In genomic region chr16:47018223-47018891, GRCh38 we compare ENCODE assay signal across 9 cellular contexts. TPM values are rescaled to one million over a fixed set of nuclear protein-coding genes. Genes with fewer than 3 reads are reported as not detected.
DNase-seq lines count a peak whose midpoint lies in the region; ATAC-seq, FAIRE-seq and TF ChIP-seq lines count a peak whose summit lies in the region.
"Had no signal": no experiment of that assay in that cellular context is flagged by ENCODE, and none has a peak within 500 bp of the region (broad histone marks: within the 10 kb centered on the region; RNA-seq: fewer than 3 reads in every experiment).

No MANE protein-coding gene starts in this region.

- TF ChIP-seq CTCF in Panc1 (IDR thresholded peaks at IDR 0.05) (peak; percentile 62), astrocyte of the spinal cord (IDR thresholded peaks at IDR 0.05; ENCODE audit: low read depth, low read length) (peak; percentile 41), lower lobe of right lung (IDR thresholded peaks at IDR 0.05) (peak; percentile 35)

- BruUV-seq in Panc1 (replicated peaks; lab: Mats Ljungman, UMichigan) = no TSS peak

- CTCF ChIA-PET in Panc1 (lab: Charles Lee) = no interaction called here

- ATAC-seq in GM21367 (IDR thresholded peaks at IDR 0.05; ENCODE audit: unreplicated experiment) (peak; percentile 98), HG03460 (IDR thresholded peaks at IDR 0.05; ENCODE audit: unreplicated experiment) (peak; percentile 99), Panc1 (peak; percentile 99), lower lobe of right lung (peak; percentile 80 to 83)

- H3K27ac ChIP-seq in Panc1 (ENCODE audit: low read length) (no peak overlapping the region), lower lobe of right lung (no peak overlapping the region)

- H3K36me3 ChIP-seq in Panc1 (ENCODE audit: control insufficient read depth, insufficient read depth, low read length) = no peaks in the 10 kb centered on the region
- no peaks in the 10 kb centered on the region for H3K36me3 ChIP-seq in lower lobe of right lung

- H3K9me3 ChIP-seq in Panc1 (ENCODE audit: control insufficient read depth, insufficient read depth, low read depth, low read length) (no peaks in the 10 kb centered on the region), lower lobe of right lung (no peaks in the 10 kb centered on the region)

- H3K27me3 ChIP-seq in Panc1 (ENCODE audit: control insufficient read depth, insufficient read depth, low read length) = no peaks in the 10 kb centered on the region
- no peaks in the 10 kb centered on the region for H3K27me3 ChIP-seq in lower lobe of right lung (ENCODE audit: low read depth)

- intact Hi-C loops in Panc1 (cut with micrococcal nuclease; ENCODE audit: unreplicated experiment) (loop anchor here (2.0 kb wide), 1 partner anchor 72 kb away; no protein-coding TSS in a partner anchor), lower lobe of right lung (cut with DNase I) (no loop called here)

- H3K4me1 ChIP-seq in Panc1 (ENCODE audit: control insufficient read depth, insufficient read depth, low read length) (no peaks in the 10 kb centered on the region), lower lobe of right lung (no peaks in the 10 kb centered on the region)

- POLR2A ChIA-PET in Panc1 (lab: Charles Lee) = interaction anchor here (0.7 kb wide), 2 partner anchors 61 to 1436 kb away, joined by 3 read pairs; no protein-coding TSS in a partner anchor

- peak; percentile 89 for FAIRE-seq in urothelium cell line (lab: Jason Lieb, UNC)
- FAIRE-seq: endometrium had no signal

- in situ Hi-C loops in Panc1 (cut with HindIII; ENCODE audit: low pct_unique_long_range_greater_than_20kb, low sequenced_read_pairs) = no loop called here
- in situ Hi-C loops in astrocyte of the spinal cord (cut with HindIII; ENCODE audit: low sequenced_read_pairs) = no loop called here

- DNase-seq in NCI-H1694 treated with DMSO at 0.1 percent for 48 hours (lab: John Stamatoyannopoulos, UW) (peak; percentile 6), NCI-H1694 (lab: John Stamatoyannopoulos, UW) (no peak), Panc1 (ENCODE audit: low read depth, low spot score) (peak; percentile 43), astrocyte of the spinal cord (ENCODE audit: low read depth, low spot score) (peak; percentile 5), lower lobe of right lung (no peak), urothelium cell line (ENCODE audit: low spot score) (peak; percentile 66)

- H3K4me3 ChIP-seq in Panc1 (ENCODE audit: low read depth in 2 of 2, low read length in 2 of 2) = no peak overlapping the region
- no peak overlapping the region for H3K4me3 ChIP-seq in astrocyte of the spinal cord (ENCODE audit: low read depth, low read length)
- H3K4me3 ChIP-seq in lower lobe of right lung = no peak overlapping the region

RNA-seq across cellular contexts. Expression of gene DNAJA2, which starts 44.9 kb away (rescaled TPM):
- total RNA-seq in Panc1 (2021; ENCODE audit: unreplicated experiment) (49.4 TPM), lower lobe of right lung (53.1 TPM)
- polyA plus RNA-seq in Panc1 (2012; ENCODE audit: insufficient read length) = 46.4 TPM

Comparison
In these comparisons a context has a peak if more than half of its experiments do, and no peak if none do; other contexts are left out.
1. DNase-seq: peak in NCI-H1694 treated with DMSO at 0.1 percent for 48 hours (single experiment), Panc1 (single experiment), astrocyte of the spinal cord (single experiment) and urothelium cell line (single experiment); none in NCI-H1694 (single experiment) and lower lobe of right lung (single experiment).
2. Peak in every context shown above with its lines, with median percentiles within 50 percentile points of each other: ATAC-seq and CTCF ChIP-seq.